In the genomic region with DNA sequence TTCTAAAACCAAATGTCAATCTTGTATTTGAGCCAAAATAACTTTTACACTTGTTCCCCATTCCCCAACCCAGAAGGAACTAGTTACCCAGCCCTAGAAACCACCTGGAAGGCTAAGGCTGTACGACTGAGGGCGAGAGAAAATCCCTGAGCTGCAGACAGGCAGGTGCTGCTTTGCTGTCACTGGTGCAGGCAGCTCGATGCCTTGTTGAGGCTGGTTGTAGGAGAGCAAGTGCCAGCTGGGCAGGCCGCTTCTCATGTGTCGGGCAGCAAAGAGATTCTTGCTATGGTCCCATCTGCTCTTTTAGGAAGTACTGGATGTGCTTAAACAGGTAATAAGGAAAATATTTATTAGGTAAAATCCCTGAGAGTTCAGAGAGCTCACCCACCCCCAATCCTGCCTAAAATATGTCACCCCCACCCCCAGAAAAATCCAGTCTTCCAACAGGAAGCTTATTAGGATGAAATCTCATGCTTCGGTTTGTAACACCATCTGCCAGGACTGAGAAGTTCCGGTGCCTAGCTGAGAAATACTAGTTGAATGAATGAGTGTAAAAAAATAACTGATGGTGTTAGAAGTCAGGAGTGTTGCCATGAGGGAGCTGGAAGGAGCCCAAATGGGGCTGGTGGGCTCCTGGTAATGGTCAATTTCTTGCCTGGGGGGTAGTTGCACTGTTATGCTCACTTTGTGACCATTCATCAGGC, we compare ENCODE assay signal across 11 cellular contexts.
DNase-seq lines count a peak whose midpoint lies in the region; ATAC-seq and TF ChIP-seq lines count a peak whose summit lies in the region.
"Had no signal": no experiment of that assay in that cellular context is flagged by ENCODE, and none has a peak within 500 bp of the region (broad histone marks: within the 10 kb centered on the region; RNA-seq: fewer than 3 reads in every experiment).

No MANE protein-coding gene starts in this region.

- no peak for DNase-seq in activated CD8-positive, alpha-beta memory T cell treated with anti-CD3 and anti-CD28 coated beads, Interleukin-2, amount 10 ng/mL, durations not matched to agents 7 days and 5 days
- no peak for DNase-seq in activated CD8-positive, alpha-beta memory T cell treated with anti-CD3 and anti-CD28 coated beads, Interleukin-2, amount 50 U/mL, for 48 hours
- DNase-seq in epithelial cell of prostate (ENCODE audit: low read depth, low spot score) (no peak), suprapubic skin (ENCODE audit: low spot score in 2 of 2) (peak in 1 of 2 donors; percentile 60), NCI-H146 (lab: John Stamatoyannopoulos, UW) (no peak), NCI-H2107 (lab: John Stamatoyannopoulos, UW) (no peak), Kasumi-1 (lab: John Stamatoyannopoulos, UW) (no peak)
- DNase-seq: HCEC 1CT, Karpas-422, posterior cingulate gyrus had no signal

- H3K9me3 ChIP-seq in KOPT-K1 (ENCODE audit: insufficient read depth, low read length, poor library complexity, severe bottlenecking) = no peaks in the 10 kb centered on the region
- H3K9me3 ChIP-seq in suprapubic skin = no peaks in the 10 kb centered on the region

- WGBS in suprapubic skin = 55% methylated on average over 7 of the region's 7 CpGs

- CTCF ChIA-PET in activated CD8-positive, alpha-beta memory T cell treated with anti-CD3 and anti-CD28 coated beads, Interleukin-2, amount 10 ng/mL, durations not matched to agents 7 days and 5 days (lab: Charles Lee) = interaction anchor here (1.1 to 2.3 kb wide), 5 partner anchors 8 to 137 kb away, joined by 5 to 13 read pairs (median 6); no protein-coding TSS in a partner anchor

- H3K4me1 ChIP-seq in suprapubic skin = peaks cover 40% of the 10 kb centered on the region

- no peak overlapping the region for H3K4me3 ChIP-seq in suprapubic skin

- TF ChIP-seq CTCF in suprapubic skin (IDR thresholded peaks at IDR 0.05) = no peak

- H3K27me3 Mint-ChIP-seq in activated CD8-positive, alpha-beta memory T cell treated with anti-CD3 and anti-CD28 coated beads, Interleukin-2, amount 10 ng/mL, durations not matched to agents 7 days and 5 days = no peaks in the 10 kb centered on the region

- TF ChIP-seq POLR2A in suprapubic skin (IDR thresholded peaks at IDR 0.05) = no peak

- H3K27ac Mint-ChIP-seq in activated CD8-positive, alpha-beta memory T cell treated with anti-CD3 and anti-CD28 coated beads, Interleukin-2, amount 10 ng/mL, durations not matched to agents 7 days and 5 days = peak overlapping the region; percentile 67

- H3K27ac ChIP-seq in KOPT-K1 (ENCODE audit: low read depth, low read length, poor library complexity, severe bottlenecking) = peak overlapping the region; percentile 89
- peak overlapping the region; percentile 97 for H3K27ac ChIP-seq in epithelial cell of prostate
- H3K27ac ChIP-seq in suprapubic skin = peak overlapping the region; percentile 27

- peaks cover 74% of the 10 kb centered on the region for H3K4me1 Mint-ChIP-seq in activated CD8-positive, alpha-beta memory T cell treated with anti-CD3 and anti-CD28 coated beads, Interleukin-2, amount 10 ng/mL, durations not matched to agents 7 days and 5 days

- ATAC-seq in activated CD8-positive, alpha-beta memory T cell treated with anti-CD3 and anti-CD28 coated beads, Interleukin-2, amount 10 ng/mL, durations not matched to agents 7 days and 5 days = no peak

- H3K4me3 Mint-ChIP-seq in activated CD8-positive, alpha-beta memory T cell treated with anti-CD3 and anti-CD28 coated beads, Interleukin-2, amount 10 ng/mL, durations not matched to agents 7 days and 5 days = no peak overlapping the region

- H3K27me3 ChIP-seq in suprapubic skin = no peaks in the 10 kb centered on the region

- no peaks in the 10 kb centered on the region for H3K36me3 ChIP-seq in KOPT-K1 (ENCODE audit: insufficient read depth, low read length)
- H3K36me3 ChIP-seq in suprapubic skin = peaks cover 14% of the 10 kb centered on the region

- TF ChIP-seq EP300 in suprapubic skin (IDR thresholded peaks at IDR 0.05) = no peak

- peaks cover 5% of the 10 kb centered on the region for H3K36me3 Mint-ChIP-seq in activated CD8-positive, alpha-beta memory T cell treated with anti-CD3 and anti-CD28 coated beads, Interleukin-2, amount 10 ng/mL, durations not matched to agents 7 days and 5 days

- H3K9me3 Mint-ChIP-seq in activated CD8-positive, alpha-beta memory T cell treated with anti-CD3 and anti-CD28 coated beads, Interleukin-2, amount 10 ng/mL, durations not matched to agents 7 days and 5 days (ENCODE audit: low read depth) = no peaks in the 10 kb centered on the region

Comparison
In these comparisons a context has a peak if more than half of its experiments do, and no peak if none do; other contexts are left out.
1. H3K27ac ChIP-seq: peak in every context shown above with its lines; median percentile 97 in epithelial cell of prostate; 89 in KOPT-K1; 27 in suprapubic skin.